19 cellular contexts compared by ENCODE assay signal in the genomic region with DNA sequence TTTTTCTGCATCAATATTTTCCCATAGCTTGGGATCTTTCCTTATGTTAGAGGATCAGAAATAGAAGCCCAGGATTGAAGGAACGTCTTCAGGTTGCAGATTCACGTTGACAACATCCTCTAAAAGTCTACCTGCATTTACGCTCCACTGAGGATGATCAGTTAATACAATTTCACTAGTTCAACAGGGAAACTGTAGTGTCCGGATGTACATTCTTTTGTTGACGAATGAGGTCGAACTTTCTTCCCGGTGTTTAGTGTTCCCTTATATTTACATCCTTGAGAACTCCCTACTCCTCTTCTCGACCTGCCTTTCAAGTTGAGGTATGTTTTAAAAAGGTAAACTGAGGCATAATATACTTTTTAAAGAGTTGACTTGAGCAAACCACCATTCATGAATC.
DNase-seq lines count a peak whose midpoint lies in the region; ATAC-seq and TF ChIP-seq lines count a peak whose summit lies in the region.
"Had no signal": no experiment of that assay in that cellular context is flagged by ENCODE, and none has a peak within 500 bp of the region (broad histone marks: within the 10 kb centered on the region; RNA-seq: fewer than 3 reads in every experiment).

No MANE protein-coding gene starts in this region.

- no peaks in the 10 kb centered on the region for H3K9me3 ChIP-seq in OCI-LY1 (ENCODE audit: low read length)
- H3K9me3 ChIP-seq in psoas muscle, result no peaks in the 10 kb centered on the region
- H3K9me3 ChIP-seq: MG63, SJSA1 had no signal

- H3K36me3 Mint-ChIP-seq in activated naive CD4-positive, alpha-beta T cell treated with anti-CD3 and anti-CD28 coated beads, Interleukin-2, amount 10 ng/mL, durations not matched to agents 7 days and 5 days, result no peaks in the 10 kb centered on the region
- H3K36me3 Mint-ChIP-seq in activated naive CD8-positive, alpha-beta T cell treated with anti-CD3 and anti-CD28 coated beads, Interleukin-2, amount 50 U/mL, for 24 hours (ENCODE audit: low read depth), result no peaks in the 10 kb centered on the region
- H3K36me3 Mint-ChIP-seq: CD8-positive, alpha-beta T cell had no signal

- peaks cover 22% of the 10 kb centered on the region for H3K4me1 Mint-ChIP-seq in activated naive CD4-positive, alpha-beta T cell treated with anti-CD3 and anti-CD28 coated beads, Interleukin-2, amount 10 ng/mL, durations not matched to agents 7 days and 5 days
- H3K4me1 Mint-ChIP-seq in activated naive CD8-positive, alpha-beta T cell treated with anti-CD3 and anti-CD28 coated beads, Interleukin-2, amount 50 U/mL, for 24 hours, result peaks cover 8% of the 10 kb centered on the region

- no peak for DNase-seq in activated naive CD4-positive, alpha-beta T cell treated with anti-CD3 and anti-CD28 coated beads, Interleukin-2, amount 10 ng/mL, durations not matched to agents 7 days and 5 days
- no peak for DNase-seq in activated naive CD4-positive, alpha-beta T cell treated with anti-CD3 and anti-CD28 coated beads, Interleukin-2, amount 50 U/mL, for 16 hours
- no peak for DNase-seq in activated naive CD8-positive, alpha-beta T cell treated with anti-CD3 and anti-CD28 coated beads, Interleukin-2, amount 50 U/mL, for 24 hours
- DNase-seq in OCI-M1 (lab: John Stamatoyannopoulos, UW), result no peak
- DNase-seq in psoas muscle, result no peak
- no peak for DNase-seq in T1000 (lab: John Stamatoyannopoulos, UW)
- DNase-seq: CD8-positive, alpha-beta T cell; DMS79 treated with DMSO at 0.1 percent for 48 hours; GDM1; GOT3; KG1; NCI-H187 treated with DMSO at 0.1 percent for 48 hours; NCI-H510A had no signal

- H4K20me1 ChIP-seq in OCI-LY1 (ENCODE audit: insufficient read depth, low read length), result no peaks in the 10 kb centered on the region

- H3K27ac ChIP-seq in OCI-LY1 (ENCODE audit: low read depth, low read length, poor library complexity, severe bottlenecking), result peak overlapping the region; percentile 71
- no peak overlapping the region for H3K27ac ChIP-seq in psoas muscle
- H3K27ac ChIP-seq: HL-60, SJSA1 had no signal

- no peaks in the 10 kb centered on the region for H3K9me3 Mint-ChIP-seq in activated naive CD4-positive, alpha-beta T cell treated with anti-CD3 and anti-CD28 coated beads, Interleukin-2, amount 10 ng/mL, durations not matched to agents 7 days and 5 days
- H3K9me3 Mint-ChIP-seq in activated naive CD8-positive, alpha-beta T cell treated with anti-CD3 and anti-CD28 coated beads, Interleukin-2, amount 50 U/mL, for 24 hours, result no peaks in the 10 kb centered on the region
- H3K9me3 Mint-ChIP-seq: CD8-positive, alpha-beta T cell; HFFc6 had no signal

- peak overlapping the region; percentile 28; the same call in 1 of the 2 replicates for H3K4me2 ChIP-seq in OCI-LY1 (ENCODE audit: low read length)

- H2AFZ ChIP-seq in OCI-LY1 (ENCODE audit: low read length), result no peak overlapping the region

- H3K4me1 ChIP-seq in OCI-LY1 (ENCODE audit: insufficient read depth, low read length, severe bottlenecking), result peaks cover 47% of the 10 kb centered on the region
- no peaks in the 10 kb centered on the region for H3K4me1 ChIP-seq in psoas muscle
- H3K4me1 ChIP-seq: SJSA1 had no signal

- TF ChIP-seq CTCF in OCI-LY1 (IDR thresholded peaks at IDR 0.05; ENCODE audit: low read length) (no peak), psoas muscle (IDR thresholded peaks at IDR 0.05) (no peak)

- H3K79me2 ChIP-seq in OCI-LY1 (ENCODE audit: insufficient read depth, low read length), result no peaks in the 10 kb centered on the region

- H3K36me3 ChIP-seq in OCI-LY1 (ENCODE audit: insufficient read depth, low read length), result no peaks in the 10 kb centered on the region
- no peaks in the 10 kb centered on the region for H3K36me3 ChIP-seq in psoas muscle (ENCODE audit: insufficient read depth in 1 of 2, low read depth in 1 of 2)
- H3K36me3 ChIP-seq: MG63, SJSA1 had no signal

- H3F3A ChIP-seq in OCI-LY1 (ENCODE audit: insufficient read depth, low read length), result no peaks in the 10 kb centered on the region; the same call in 1 of the 2 replicates

- no peaks in the 10 kb centered on the region for H3K9me2 ChIP-seq in OCI-LY1 (ENCODE audit: low read depth, low read length)

- no peak overlapping the region; the same call in 1 of the 2 replicates for H3K9ac ChIP-seq in OCI-LY1 (ENCODE audit: low read length)

- intact Hi-C loops in psoas muscle (cut with DNase I), result no loop called here

- peak overlapping the region; percentile 12 for H3K4me3 ChIP-seq in OCI-LY1 (ENCODE audit: low read depth, low read length, poor library complexity, severe bottlenecking)
- no peak overlapping the region for H3K4me3 ChIP-seq in psoas muscle
- H3K4me3 ChIP-seq: MG63, SJSA1 had no signal

- H3K27me3 ChIP-seq in OCI-LY1 (ENCODE audit: insufficient read depth, low read length) (0 out of 2 replicates have a peak, but pooled peaks cover 2% of the 10 kb centered on the region), psoas muscle (ENCODE audit: insufficient read depth in 3 of 3, low read length in 2 of 3) (no peaks in the 10 kb centered on the region)
- H3K27me3 ChIP-seq: MG63, SJSA1 had no signal

- H3K4me3 Mint-ChIP-seq in activated naive CD4-positive, alpha-beta T cell treated with anti-CD3 and anti-CD28 coated beads, Interleukin-2, amount 10 ng/mL, durations not matched to agents 7 days and 5 days, result no peak overlapping the region
- no peak overlapping the region for H3K4me3 Mint-ChIP-seq in activated naive CD8-positive, alpha-beta T cell treated with anti-CD3 and anti-CD28 coated beads, Interleukin-2, amount 50 U/mL, for 24 hours
- H3K4me3 Mint-ChIP-seq: CD8-positive, alpha-beta T cell; HFFc6 had no signal

- peak overlapping the region; percentile 15 for H3K27ac Mint-ChIP-seq in activated naive CD4-positive, alpha-beta T cell treated with anti-CD3 and anti-CD28 coated beads, Interleukin-2, amount 10 ng/mL, durations not matched to agents 7 days and 5 days
- peak overlapping the region; percentile 83 for H3K27ac Mint-ChIP-seq in activated naive CD8-positive, alpha-beta T cell treated with anti-CD3 and anti-CD28 coated beads, Interleukin-2, amount 50 U/mL, for 24 hours
- H3K27ac Mint-ChIP-seq: CD8-positive, alpha-beta T cell; HFFc6 had no signal

- 94 to 97% (median 96%) methylated on average over 8 of the region's 8 CpGs for WGBS in psoas muscle, 3 donors

- ATAC-seq in activated naive CD8-positive, alpha-beta T cell treated with anti-CD3 and anti-CD28 coated beads, Interleukin-2, amount 50 U/mL, for 24 hours, result no peak
- no peak for ATAC-seq in psoas muscle
- ATAC-seq in HG02763 (IDR thresholded peaks at IDR 0.05; ENCODE audit: unreplicated experiment), result no peak

- H3K27me3 Mint-ChIP-seq in activated naive CD4-positive, alpha-beta T cell treated with anti-CD3 and anti-CD28 coated beads, Interleukin-2, amount 10 ng/mL, durations not matched to agents 7 days and 5 days, result no peaks in the 10 kb centered on the region
- no peaks in the 10 kb centered on the region for H3K27me3 Mint-ChIP-seq in activated naive CD8-positive, alpha-beta T cell treated with anti-CD3 and anti-CD28 coated beads, Interleukin-2, amount 50 U/mL, for 24 hours

- CTCF ChIA-PET in activated naive CD4-positive, alpha-beta T cell treated with anti-CD3 and anti-CD28 coated beads, Interleukin-2, amount 10 ng/mL, durations not matched to agents 7 days and 5 days (lab: Charles Lee), result no interaction called here
